ENCODE assay signal across 23 cellular contexts in the genomic region with DNA sequence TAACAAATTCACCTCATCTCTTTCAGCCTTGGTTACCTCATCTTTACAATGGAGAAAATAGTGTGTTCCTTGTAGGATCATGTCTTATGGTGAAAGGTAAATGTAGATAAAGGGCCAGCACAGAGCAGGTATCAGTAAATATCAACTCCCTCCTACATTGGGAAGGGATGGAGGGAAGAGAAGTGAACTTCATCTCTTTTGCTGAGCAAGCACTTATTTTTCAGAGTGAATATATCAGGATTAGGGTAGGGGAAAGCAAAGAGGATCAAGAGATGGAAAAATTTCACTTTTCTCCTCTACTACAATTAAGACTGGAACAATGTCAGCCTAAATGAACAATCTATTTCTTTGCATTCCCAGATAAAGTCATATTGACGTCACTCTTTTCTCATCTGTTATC.
"Had no signal": no experiment of that assay in that cellular context is flagged by ENCODE, and none has a peak within 500 bp of the region (broad histone marks: within the 10 kb centered on the region; RNA-seq: fewer than 3 reads in every experiment).

No MANE protein-coding gene starts in this region.

- H3K27ac Mint-ChIP-seq: T-cell had no signal

- H3K4me2 ChIP-seq: SK-N-SH had no signal

- ATAC-seq: Panc1, PC-3, T-cell had no signal

- H3K27me3 Mint-ChIP-seq: T-cell had no signal

- H3K9me3 Mint-ChIP-seq: T-cell had no signal

- H3K36me3 Mint-ChIP-seq: T-cell had no signal

- H3K27ac ChIP-seq: RWPE1 had no signal

- H3K9me3 ChIP-seq: SK-N-SH had no signal

- DNase-seq: Karpas-422; KG1; MM.1S; NCI-H1092 treated with DMSO at 0.1 percent for 48 hours; NCI-H1436; NCI-H187; NCI-H2029; NCI-H2081 treated with DMSO at 0.1 percent for 48 hours; NCI-H2171; NCI-H226; NCI-H446; NCI-H510A; NCI-H524 treated with DMSO at 0.1 percent for 48 hours; NCI-H69; NCI-H774; NK-92 treated with Interleukin-12 subunit alpha and Interleukin-12 subunit beta, amount 100 ng/mL, for 24 hours; PC-3; SHP77; SK-N-SH; SW 1271; T-cell had no signal

- H3K4me3 Mint-ChIP-seq: T-cell had no signal

- H3K9me2 ChIP-seq: SK-N-SH had no signal
